ENCODE assay signal across 10 cellular contexts in genomic region chr2:66435963-66436362, GRCh38. TPM values are rescaled to one million over a fixed set of nuclear protein-coding genes. Genes with fewer than 3 reads are reported as not detected.
DNase-seq lines count a peak whose midpoint lies in the region; ATAC-seq and TF ChIP-seq lines count a peak whose summit lies in the region.
"Had no signal": no experiment of that assay in that cellular context is flagged by ENCODE, and none has a peak within 500 bp of the region (broad histone marks: within the 10 kb centered on the region; RNA-seq: fewer than 3 reads in every experiment).

No MANE protein-coding gene starts in this region.

- no peak overlapping the region for H3K14ac ChIP-seq in mesenchymal stem cell (ENCODE audit: low read length in 2 of 2)

- peak overlapping the region; percentile 98 for H3K27ac Mint-ChIP-seq in chondrocyte (ENCODE audit: unreplicated experiment)
- H3K27ac Mint-ChIP-seq: memory B cell had no signal

- peaks cover 2% of the 10 kb centered on the region for H3K36me3 Mint-ChIP-seq in chondrocyte (ENCODE audit: low read depth)
- H3K36me3 Mint-ChIP-seq: memory B cell had no signal

- H3K4me2 ChIP-seq in mesenchymal stem cell (ENCODE audit: low read length, poor library complexity, severe bottlenecking): peak overlapping the region; percentile 85

- no peak overlapping the region for H3K4ac ChIP-seq in mesenchymal stem cell (ENCODE audit: low read depth in 1 of 2, low read length in 2 of 2)

- H3K9me3 ChIP-seq in mesenchymal stem cell (ENCODE audit: control insufficient read depth, low read length): no peaks in the 10 kb centered on the region
- no peaks in the 10 kb centered on the region for H3K9me3 ChIP-seq in thoracic aorta

- TF ChIP-seq CTCF in NB4 (IDR thresholded peaks at IDR 0.05; ENCODE audit: low read depth, low read length): no peak
- TF ChIP-seq CTCF in chondrocyte (IDR thresholded peaks at IDR 0.05): no peak
- no peak for TF ChIP-seq CTCF in thoracic aorta (IDR thresholded peaks at IDR 0.05)

- no peak overlapping the region for H2BK120ac ChIP-seq in mesenchymal stem cell (ENCODE audit: low read depth, low read length)

- no peak overlapping the region for H4K8ac ChIP-seq in mesenchymal stem cell (ENCODE audit: low read length)

- no peak overlapping the region for H3K18ac ChIP-seq in mesenchymal stem cell (ENCODE audit: low read depth in 1 of 2, low read length in 2 of 2)

- H3K9ac ChIP-seq in mesenchymal stem cell (ENCODE audit: low read length): peak overlapping the region; percentile 99

- no peak overlapping the region for H4K91ac ChIP-seq in mesenchymal stem cell (ENCODE audit: low read length)

- no peak overlapping the region for H2AFZ ChIP-seq in mesenchymal stem cell (ENCODE audit: low read depth, low read length)

- H3K4me3 ChIP-seq in NB4 (ENCODE audit: low read depth, low read length) (peak overlapping the region; percentile 61), mesenchymal stem cell (ENCODE audit: insufficient read depth in 1 of 2, low read depth in 1 of 2, low read length in 2 of 2) (peak overlapping the region in 1 of 2 experiments; percentile 85), thoracic aorta (peak overlapping the region; percentile 75)

- H3K27me3 ChIP-seq in mesenchymal stem cell (ENCODE audit: control insufficient read depth in 1 of 2, insufficient read depth in 1 of 2, low read length in 2 of 2) (peaks cover 0 to 8% of the 10 kb centered on the region in 2 experiments), thoracic aorta (replicated peaks; ENCODE audit: insufficient read depth) (no peaks in the 10 kb centered on the region)

- H3K9me3 Mint-ChIP-seq in chondrocyte (ENCODE audit: low read depth): no peaks in the 10 kb centered on the region
- H3K9me3 Mint-ChIP-seq: memory B cell had no signal

- H3K4me1 Mint-ChIP-seq in chondrocyte (ENCODE audit: low read depth): peaks cover 40% of the 10 kb centered on the region

- H2AK5ac ChIP-seq in mesenchymal stem cell (ENCODE audit: low read length, severe bottlenecking): no peak overlapping the region

- no peak for ATAC-seq in thoracic aorta (ENCODE audit: insufficient number of reproducible peaks, low FRiP score, low read depth)
- ATAC-seq in activated CD4-positive, CD25-positive, alpha-beta regulatory T cell treated with anti-CD3 and anti-CD28 coated beads, Interleukin-2, amount 50 U/mL, for 24 hours: no peak

- peaks cover 15% of the 10 kb centered on the region for H3K4me1 ChIP-seq in mesenchymal stem cell (ENCODE audit: control insufficient read depth, insufficient read depth, low read depth, low read length)
- H3K4me1 ChIP-seq in thoracic aorta (ENCODE audit: control insufficient read depth in 1 of 2, low read depth in 2 of 2): peaks cover 0 to 1% of the 10 kb centered on the region in 2 donors

- no peak overlapping the region for H3K27ac ChIP-seq in mesenchymal stem cell (ENCODE audit: low read length, poor library complexity, severe bottlenecking)
- peak overlapping the region; percentile 99 to 100 for H3K27ac ChIP-seq in thoracic aorta

- H3K27me3 Mint-ChIP-seq in chondrocyte (ENCODE audit: low read depth): peaks cover 32% of the 10 kb centered on the region

- no peaks in the 10 kb centered on the region for H3K36me3 ChIP-seq in mesenchymal stem cell (ENCODE audit: control insufficient read depth in 1 of 2, insufficient read depth in 2 of 2, low read depth in 1 of 2, low read length in 2 of 2)
- H3K36me3 ChIP-seq in thoracic aorta: no peaks in the 10 kb centered on the region

- H2BK12ac ChIP-seq in mesenchymal stem cell (ENCODE audit: low read length in 2 of 2): no peak overlapping the region

- DNase-seq in NB4 (ENCODE audit: low read depth): no peak
- DNase-seq in chondrocyte (ENCODE audit: low spot score): no peak
- no peak for DNase-seq in mesenchymal stem cell
- no peak for DNase-seq in thoracic aorta (ENCODE audit: low spot score)
- no peak for DNase-seq in NCI-H1417 treated with DMSO at 0.1 percent for 48 hours (lab: John Stamatoyannopoulos, UW)
- DNase-seq in NCI-H1105 treated with DMSO at 0.1 percent for 48 hours (lab: John Stamatoyannopoulos, UW): no peak
- DNase-seq: NCI-H1048 had no signal

- no peak overlapping the region for H2BK15ac ChIP-seq in mesenchymal stem cell (ENCODE audit: low read depth, poor library complexity, severe bottlenecking)

- no CpG with 5 or more reads among the region's 2 CpGs for WGBS in mesenchymal stem cell

- TF ChIP-seq POLR2A in NB4 (IDR thresholded peaks at IDR 0.05; ENCODE audit: extremely low read depth, insufficient read length): no peak

- peaks cover 2% of the 10 kb centered on the region for H3K79me1 ChIP-seq in mesenchymal stem cell (replicated peaks; ENCODE audit: low read length, poor library complexity, severe bottlenecking)

- H3K4me3 Mint-ChIP-seq in chondrocyte (ENCODE audit: unreplicated experiment): peak overlapping the region; percentile 95

- H3K23ac ChIP-seq in mesenchymal stem cell (ENCODE audit: low read length in 2 of 2): no peak overlapping the region

- no peak overlapping the region for H2BK5ac ChIP-seq in mesenchymal stem cell (ENCODE audit: low read depth, low read length, poor library complexity, severe bottlenecking)

RNA-seq across cellular contexts. Expression of gene MEIS1, which starts 1.0 kb away (rescaled TPM):
- total RNA-seq in chondrocyte (1.1 to 18.5 TPM (median 16.9 TPM) in 3 replicates), thoracic aorta (10 to 100 TPM; 29.4 to 58.4 TPM)
- polyA plus RNA-seq in mesenchymal stem cell (2013, experiment 1 of 2): 24.4 TPM
- 23.5 TPM for polyA plus RNA-seq in mesenchymal stem cell (2013, experiment 2 of 2)
- total RNA-seq: T-helper 1 cell treated with Interleukin-12 subunit alpha and Interleukin-12 subunit beta and Interleukin-4 antibody, amounts not matched to agents 30 ng/mL and 1 ng/mL, for 36 hours had no signal
